ENCODE assay signal across 20 cellular contexts in the genomic region with DNA sequence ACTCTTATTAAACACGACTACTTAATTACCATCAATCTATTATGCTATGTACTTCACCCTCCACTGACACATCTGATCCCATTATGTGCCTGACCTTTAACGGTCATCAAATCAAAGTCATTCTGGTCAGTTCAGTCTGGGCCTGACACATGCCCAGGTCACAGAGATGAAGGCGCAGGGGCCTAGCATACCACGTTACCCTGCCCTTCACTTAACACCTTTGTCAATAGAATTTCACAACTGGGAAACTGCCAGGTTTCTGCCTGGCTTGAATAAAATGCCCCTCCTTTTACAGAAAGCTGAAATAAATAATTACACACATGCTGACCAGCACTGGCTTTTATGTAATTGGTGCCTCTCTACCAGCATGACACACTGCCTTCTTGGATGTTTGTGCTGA. TPM values are rescaled to one million over a fixed set of nuclear protein-coding genes. Genes with fewer than 3 reads are reported as not detected.
DNase-seq lines count a peak whose midpoint lies in the region; ATAC-seq and TF ChIP-seq lines count a peak whose summit lies in the region.
"Had no signal": no experiment of that assay in that cellular context is flagged by ENCODE, and none has a peak within 500 bp of the region (broad histone marks: within the 10 kb centered on the region; RNA-seq: fewer than 3 reads in every experiment).

No MANE protein-coding gene starts in this region.

- H3K27ac ChIP-seq in KMS-11 (peak overlapping the region; percentile 87; the same call in 1 of the 2 replicates), trophoblast cell (ENCODE audit: low read depth, low read length) (peak overlapping the region; percentile 96), thyroid gland (no peak overlapping the region)
- H3K27ac ChIP-seq: HL-60, parathyroid adenoma had no signal

- peak overlapping the region; percentile 5 for H3K4ac ChIP-seq in trophoblast cell (ENCODE audit: low read depth, low read length)

- H4K8ac ChIP-seq in trophoblast cell (ENCODE audit: low read depth, low read length) = peak overlapping the region; percentile 7

- TF ChIP-seq POLR2A in thyroid gland (IDR thresholded peaks at IDR 0.05) = no peak

- H3K9ac ChIP-seq in KMS-11 (no peak overlapping the region), trophoblast cell (ENCODE audit: low read length) (no peak overlapping the region)
- H3K9ac ChIP-seq: parathyroid adenoma had no signal

- peak overlapping the region; percentile 53 for H2BK12ac ChIP-seq in trophoblast cell (ENCODE audit: low read length)

- peaks cover 25% of the 10 kb centered on the region for H3K27me3 Mint-ChIP-seq in WTC11 (ENCODE audit: low read depth)
- H3K27me3 Mint-ChIP-seq in activated T-cell treated with anti-CD3 and anti-CD28 coated beads, Interleukin-2, amount 50 U/mL, for 4 hours (ENCODE audit: low read depth) = no peaks in the 10 kb centered on the region

- H3K9me3 ChIP-seq in trophoblast cell (ENCODE audit: insufficient read depth, low read depth, low read length) (no peaks in the 10 kb centered on the region), thyroid gland (no peaks in the 10 kb centered on the region)

- no peak overlapping the region for H3K18ac ChIP-seq in trophoblast cell (ENCODE audit: low read length)

- intact Hi-C loops in thyroid gland (cut with DNase I) = no loop called here

- no peaks in the 10 kb centered on the region for H3K9me3 Mint-ChIP-seq in WTC11
- H3K9me3 Mint-ChIP-seq in activated T-cell treated with anti-CD3 and anti-CD28 coated beads, Interleukin-2, amount 50 U/mL, for 4 hours = no peaks in the 10 kb centered on the region
- H3K9me3 Mint-ChIP-seq: activated T-cell treated with anti-CD3 and anti-CD28 coated beads, Interleukin-2, amount 50 U/mL, for 24 hours; dendritic cell treated with granulocyte-macrophage colony-stimulating factor and Interleukin-4, amounts not matched to agents 40 ng/mL and 50 ng/mL, for 4 days; naive thymus-derived CD4-positive, alpha-beta T cell; stimulated activated naive B cell treated with anti-CD40 and anti-IgM and Interleukin-4, amounts not matched to agents 10 μg/mL and 1 μg/mL and 100 μg/mL, for 72 hours had no signal

- H4K91ac ChIP-seq in trophoblast cell (ENCODE audit: low read depth, low read length) = peak overlapping the region; percentile 86

- peak overlapping the region; percentile 74 for H2BK120ac ChIP-seq in trophoblast cell (ENCODE audit: insufficient read depth, low read length, poor library complexity)

- H3K14ac ChIP-seq in trophoblast cell (ENCODE audit: low read length) = peak overlapping the region; percentile 34

- no peaks in the 10 kb centered on the region for H3K36me3 Mint-ChIP-seq in WTC11
- H3K36me3 Mint-ChIP-seq in activated T-cell treated with anti-CD3 and anti-CD28 coated beads, Interleukin-2, amount 50 U/mL, for 4 hours (ENCODE audit: insufficient read depth) = no peaks in the 10 kb centered on the region
- H3K36me3 Mint-ChIP-seq: stimulated activated naive B cell treated with anti-CD40 and anti-IgM and Interleukin-4, amounts not matched to agents 10 μg/mL and 1 μg/mL and 100 μg/mL, for 72 hours had no signal

- no peak overlapping the region for H2AK5ac ChIP-seq in trophoblast cell (ENCODE audit: low read length)

- H2BK5ac ChIP-seq in trophoblast cell (ENCODE audit: low read depth, low read length, poor library complexity) = peak overlapping the region; percentile 62

- no peak overlapping the region for H4K12ac ChIP-seq in trophoblast cell (ENCODE audit: low read depth, low read length)

- H3K4me3 Mint-ChIP-seq in WTC11 = no peak overlapping the region
- H3K4me3 Mint-ChIP-seq in activated T-cell treated with anti-CD3 and anti-CD28 coated beads, Interleukin-2, amount 50 U/mL, for 4 hours = no peak overlapping the region
- H3K4me3 Mint-ChIP-seq: activated T-cell treated with anti-CD3 and anti-CD28 coated beads, Interleukin-2, amount 50 U/mL, for 24 hours; dendritic cell treated with granulocyte-macrophage colony-stimulating factor and Interleukin-4, amounts not matched to agents 40 ng/mL and 50 ng/mL, for 4 days; naive thymus-derived CD4-positive, alpha-beta T cell; stimulated activated naive B cell treated with anti-CD40 and anti-IgM and Interleukin-4, amounts not matched to agents 10 μg/mL and 1 μg/mL and 100 μg/mL, for 72 hours had no signal

- DNase-seq in NCI-H2029 (lab: John Stamatoyannopoulos, UW) (peak; percentile 11), WTC11 (ENCODE audit: low spot score) (no peak), trophoblast cell (no peak), thyroid gland (no peak), NCI-H1048 (lab: John Stamatoyannopoulos, UW) (no peak)
- no peak for DNase-seq in stimulated activated CD4-positive, alpha-beta T cell treated with anti-CD3 and anti-CD28 coated beads, Interleukin-15, amount 100 ng/mL, for 24 hours
- DNase-seq in activated T-cell treated with anti-CD3 and anti-CD28 coated beads, Interleukin-2, amount 50 U/mL, for 4 hours = no peak
- DNase-seq: activated naive CD4-positive, alpha-beta T cell treated with Interleukin-2 at 50 U/mL for 16 hours; activated T-cell treated with anti-CD3 and anti-CD28 coated beads, Interleukin-2, amount 50 U/mL, for 24 hours; GOT3; naive thymus-derived CD4-positive, alpha-beta T cell; NCI-H1694 treated with DMSO at 0.1 percent for 48 hours; NCI-H524 treated with DMSO at 0.1 percent for 48 hours; OCI-M1; stimulated activated CD4-positive, alpha-beta T cell treated with anti-CD3 and anti-CD28 coated beads, Interleukin-2, amount 100 ng/mL, for 24 hours; stimulated activated naive B cell treated with anti-CD40 and anti-IgM and Interleukin-4, amounts not matched to agents 10 μg/mL and 1 μg/mL and 100 μg/mL, for 72 hours had no signal

- H3K4me1 ChIP-seq in KMS-11 (ENCODE audit: low read depth, poor library complexity, severe bottlenecking) = peaks cover 61% of the 10 kb centered on the region
- peaks cover 5 to 10% of the 10 kb centered on the region in 2 experiments for H3K4me1 ChIP-seq in trophoblast cell (ENCODE audit: control insufficient read depth in 1 of 2, insufficient read depth in 2 of 2, low read length in 2 of 2)
- no peaks in the 10 kb centered on the region for H3K4me1 ChIP-seq in thyroid gland
- H3K4me1 ChIP-seq: parathyroid adenoma had no signal

- H3K36me3 ChIP-seq in KMS-11 (ENCODE audit: insufficient read depth) = no peaks in the 10 kb centered on the region
- no peaks in the 10 kb centered on the region for H3K36me3 ChIP-seq in trophoblast cell (ENCODE audit: control insufficient read depth in 1 of 2, insufficient read depth in 2 of 2, low read length in 2 of 2)
- H3K36me3 ChIP-seq in thyroid gland = no peaks in the 10 kb centered on the region

- no peaks in the 10 kb centered on the region for H4K20me1 ChIP-seq in KMS-11 (ENCODE audit: insufficient read depth)

- TF ChIP-seq CTCF in KMS-11 (conservative IDR thresholded peaks at IDR 0.05; ENCODE audit: low read depth, low read length) = no peak
- no peak for TF ChIP-seq CTCF in WTC11 (IDR thresholded peaks at IDR 0.05)
- no peak for TF ChIP-seq CTCF in thyroid gland (IDR thresholded peaks at IDR 0.05)

- H3K27ac Mint-ChIP-seq in WTC11 = peak overlapping the region; percentile 20
- H3K27ac Mint-ChIP-seq: activated T-cell treated with anti-CD3 and anti-CD28 coated beads, Interleukin-2, amount 50 U/mL, for 24 hours; dendritic cell treated with granulocyte-macrophage colony-stimulating factor and Interleukin-4, amounts not matched to agents 40 ng/mL and 50 ng/mL, for 4 days; naive thymus-derived CD4-positive, alpha-beta T cell; stimulated activated naive B cell treated with anti-CD40 and anti-IgM and Interleukin-4, amounts not matched to agents 10 μg/mL and 1 μg/mL and 100 μg/mL, for 72 hours had no signal

- H3K4me2 ChIP-seq in KMS-11 (peak overlapping the region; percentile 16; the same call in 1 of the 2 replicates), trophoblast cell (ENCODE audit: low read length) (no peak overlapping the region)

- peaks cover 25% of the 10 kb centered on the region for H3K79me1 ChIP-seq in trophoblast cell (ENCODE audit: low read length)

- H3K4me3 ChIP-seq in KMS-11 (IDR thresholded peaks at IDR 0.05; ENCODE audit: insufficient read depth, low read depth, low read length) (no peak overlapping the region), trophoblast cell (ENCODE audit: low read depth, low read length) (no peak overlapping the region), thyroid gland (replicated peaks in 1 of 3) (no peak overlapping the region)

- CTCF ChIA-PET in WTC11 (lab: Charles Lee) = no interaction called here

- H2AFZ ChIP-seq in KMS-11 (ENCODE audit: low read depth) (no peak overlapping the region; the same call in 1 of the 2 replicates), trophoblast cell (ENCODE audit: insufficient read depth, low read length, poor library complexity) (no peak overlapping the region)
- H2AFZ ChIP-seq: parathyroid adenoma had no signal

- ATAC-seq in WTC11 = no peak
- no peak for ATAC-seq in activated T-cell treated with anti-CD3 and anti-CD28 coated beads, Interleukin-2, amount 50 U/mL, for 4 hours
- ATAC-seq: naive thymus-derived CD4-positive, alpha-beta T cell; stimulated activated naive B cell treated with anti-CD40 and anti-IgM and Interleukin-4, amounts not matched to agents 10 μg/mL and 1 μg/mL and 100 μg/mL, for 72 hours had no signal

- H3K27me3 ChIP-seq in KMS-11 (ENCODE audit: insufficient read depth, low read depth) = no peaks in the 10 kb centered on the region
- H3K27me3 ChIP-seq in trophoblast cell (ENCODE audit: insufficient read depth, low read length) = no peaks in the 10 kb centered on the region
- no peaks in the 10 kb centered on the region for H3K27me3 ChIP-seq in thyroid gland

- 100% methylated on average over 1 of the region's 4 CpGs for WGBS in trophoblast cell (ENCODE audit: extremely low coverage, insufficient coverage, insufficient read length)
- WGBS in thyroid gland, 2 donors = 90 to 91% methylated on average over 4 of the region's 4 CpGs

- H3K4me1 Mint-ChIP-seq in WTC11 = peaks cover 63% of the 10 kb centered on the region
- no peaks in the 10 kb centered on the region for H3K4me1 Mint-ChIP-seq in activated T-cell treated with anti-CD3 and anti-CD28 coated beads, Interleukin-2, amount 50 U/mL, for 4 hours (ENCODE audit: low read depth)
- H3K4me1 Mint-ChIP-seq: stimulated activated naive B cell treated with anti-CD40 and anti-IgM and Interleukin-4, amounts not matched to agents 10 μg/mL and 1 μg/mL and 100 μg/mL, for 72 hours had no signal

- POLR2A ChIA-PET in WTC11 (lab: Charles Lee) = no interaction called here

- H3K23ac ChIP-seq in trophoblast cell (ENCODE audit: low read length) = no peak overlapping the region

- H3K79me2 ChIP-seq in KMS-11 (ENCODE audit: insufficient read depth, low read depth) (no peaks in the 10 kb centered on the region), trophoblast cell (ENCODE audit: control insufficient read depth, insufficient read depth, low read length, poor library complexity) (peaks cover 2% of the 10 kb centered on the region)
- H3K79me2 ChIP-seq: parathyroid adenoma had no signal

RNA-seq across cellular contexts. Expression of gene MECOM, which starts 39.5 kb away (rescaled TPM):
- 4.1 to 12.5 TPM (median 4.7 TPM) in 3 replicates for total RNA-seq in WTC11 (2021)
- 8.6 and 8.7 TPM in 2 replicates for polyA plus RNA-seq in trophoblast cell (2013)
- total RNA-seq in thyroid gland = 10 to 100 TPM in 1 of 4 donors, 1 to 10 TPM in 3; 3.2 to 16.0 (median 6.8) TPM
- total RNA-seq in activated T-cell treated with anti-CD3 and anti-CD28 coated beads, Interleukin-2, amount 50 U/mL, for 4 hours = under 1 TPM; 0.24 to 0.40 (median 0.38) TPM
- polyA plus RNA-seq: naive thymus-derived CD4-positive, alpha-beta T cell had no signal

Comparison
In these comparisons a context has a peak if more than half of its experiments do, and no peak if none do; other contexts are left out.
1. H3K27ac ChIP-seq: peak in KMS-11 (single experiment) and trophoblast cell (single experiment); none in thyroid gland (0 of 3).